ENCODE assay signal across 20 cellular contexts in the genomic region with DNA sequence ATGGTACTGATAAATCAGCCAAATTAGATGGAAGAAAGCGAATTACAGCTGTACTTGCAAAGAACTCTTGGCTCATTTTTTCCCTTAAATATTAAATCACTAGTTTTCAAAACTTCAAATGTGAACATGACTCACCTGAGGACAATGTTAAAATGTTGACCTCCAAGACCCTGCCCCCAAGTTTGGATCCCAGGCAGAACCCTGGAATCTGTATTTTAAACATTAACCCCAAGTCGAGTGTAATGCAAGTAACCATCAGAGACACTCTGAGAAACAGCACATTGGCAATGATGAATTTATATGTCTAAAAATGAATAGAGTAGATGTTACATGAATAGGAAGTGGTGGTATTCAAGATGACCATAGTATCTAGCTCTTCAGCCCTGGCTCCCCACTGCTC. TPM values are rescaled to one million over a fixed set of nuclear protein-coding genes. Genes with fewer than 3 reads are reported as not detected.
DNase-seq lines count a peak whose midpoint lies in the region; ATAC-seq and TF ChIP-seq lines count a peak whose summit lies in the region.
"Had no signal": no experiment of that assay in that cellular context is flagged by ENCODE, and none has a peak within 500 bp of the region (broad histone marks: within the 10 kb centered on the region; RNA-seq: fewer than 3 reads in every experiment).

No MANE protein-coding gene starts in this region.

- CTCF ChIA-PET in activated CD4-positive, alpha-beta T cell treated with anti-CD3 and anti-CD28 coated beads, Interleukin-2, amount 10 ng/mL, durations not matched to agents 7 days and 5 days (lab: Charles Lee), result interaction anchor here (0.7 to 1.6 kb wide), 2 partner anchors 350 to 501 kb away, joined by 3 to 4 read pairs; no protein-coding TSS in a partner anchor

- WGBS in GM23248 (ENCODE audit: low coverage in 1 of 2, low lambda C conversion rate in 2 of 2, missing lambda C conversion rate in 2 of 2), 2 experiments, result 69 to 75% methylated on average over 2 of the region's 2 CpGs

- H4K20me1 ChIP-seq in Loucy (ENCODE audit: insufficient read depth, low read length, poor library complexity, severe bottlenecking), result no peaks in the 10 kb centered on the region
- H4K20me1 ChIP-seq in GM23248 (ENCODE audit: insufficient read depth), result no peaks in the 10 kb centered on the region
- H4K20me1 ChIP-seq: BLaER1 treated with 17β-estradiol and CSF1 and Interleukin-3, amounts not matched to agents 10 nM and 100 nM had no signal

- H3K36me3 ChIP-seq in Loucy (ENCODE audit: insufficient read depth, low read length), result no peaks in the 10 kb centered on the region
- H3K36me3 ChIP-seq in GM23248 (ENCODE audit: low read depth), result no peaks in the 10 kb centered on the region
- H3K36me3 ChIP-seq: BLaER1 treated with 17β-estradiol and CSF1 and Interleukin-3, amounts not matched to agents 10 nM and 100 nM; pancreas; right lobe of liver had no signal

- no peaks in the 10 kb centered on the region for H3K27me3 Mint-ChIP-seq in activated CD4-positive, alpha-beta T cell treated with anti-CD3 and anti-CD28 coated beads, Interleukin-2, amount 10 ng/mL, durations not matched to agents 7 days and 5 days
- H3K27me3 Mint-ChIP-seq in activated naive CD8-positive, alpha-beta T cell, result no peaks in the 10 kb centered on the region
- no peaks in the 10 kb centered on the region for H3K27me3 Mint-ChIP-seq in natural killer cell treated with Interleukin-12 subunit alpha and Interleukin-12 subunit beta and Interleukin-15 and Interleukin-18, amount 100 ng/mL, for 72 hours
- H3K27me3 Mint-ChIP-seq: memory B cell, naive B cell had no signal

- no peak overlapping the region for H3K27ac ChIP-seq in GM23248
- H3K27ac ChIP-seq: BLaER1 treated with 17β-estradiol and CSF1 and Interleukin-3, amounts not matched to agents 10 nM and 100 nM; pancreas; right lobe of liver; VCaP had no signal

- H3K9me3 Mint-ChIP-seq in activated CD4-positive, alpha-beta T cell treated with anti-CD3 and anti-CD28 coated beads, Interleukin-2, amount 10 ng/mL, durations not matched to agents 7 days and 5 days, result no peaks in the 10 kb centered on the region
- H3K9me3 Mint-ChIP-seq in activated naive CD8-positive, alpha-beta T cell (ENCODE audit: low read depth), result no peaks in the 10 kb centered on the region
- H3K9me3 Mint-ChIP-seq in natural killer cell treated with Interleukin-12 subunit alpha and Interleukin-12 subunit beta and Interleukin-15 and Interleukin-18, amount 100 ng/mL, for 72 hours, result peaks cover 3% of the 10 kb centered on the region
- H3K9me3 Mint-ChIP-seq: memory B cell, naive B cell had no signal

- no peaks in the 10 kb centered on the region for H3K9me2 ChIP-seq in Loucy (replicated peaks; ENCODE audit: low read depth, low read length)
- no peaks in the 10 kb centered on the region for H3K9me2 ChIP-seq in GM23248 (ENCODE audit: insufficient read depth)

- H3K27me3 ChIP-seq in Loucy (ENCODE audit: insufficient read depth, low read length, poor library complexity, severe bottlenecking) (no peaks in the 10 kb centered on the region), GM23248 (replicated peaks; ENCODE audit: insufficient read depth) (no peaks in the 10 kb centered on the region)
- H3K27me3 ChIP-seq: BLaER1 treated with 17β-estradiol and CSF1 and Interleukin-3, amounts not matched to agents 10 nM and 100 nM; pancreas; right lobe of liver had no signal

- peaks cover 62% of the 10 kb centered on the region for H3K4me1 Mint-ChIP-seq in activated CD4-positive, alpha-beta T cell treated with anti-CD3 and anti-CD28 coated beads, Interleukin-2, amount 10 ng/mL, durations not matched to agents 7 days and 5 days
- H3K4me1 Mint-ChIP-seq in activated naive CD8-positive, alpha-beta T cell (ENCODE audit: low read depth), result peaks cover 57% of the 10 kb centered on the region
- H3K4me1 Mint-ChIP-seq in natural killer cell treated with Interleukin-12 subunit alpha and Interleukin-12 subunit beta and Interleukin-15 and Interleukin-18, amount 100 ng/mL, for 72 hours (ENCODE audit: low read depth in 2 of 2), result peaks cover 61 to 62% of the 10 kb centered on the region in 2 donors

- H2AFZ ChIP-seq in Loucy (ENCODE audit: low read length) (peak overlapping the region; percentile 14; the same call in 1 of the 2 replicates), GM23248 (no peak overlapping the region)

- POLR2A ChIA-PET in activated CD4-positive, alpha-beta T cell treated with anti-CD3 and anti-CD28 coated beads, Interleukin-2, amount 10 ng/mL, durations not matched to agents 7 days and 5 days (lab: Charles Lee), result no interaction called here

- TF ChIP-seq CTCF in Loucy (conservative IDR thresholded peaks at IDR 0.05; ENCODE audit: low read length), result no peak

- H3K4me1 ChIP-seq in Loucy (ENCODE audit: insufficient read depth, low read length, poor library complexity, severe bottlenecking) (peaks cover 29% of the 10 kb centered on the region), GM23248 (ENCODE audit: insufficient read depth) (peaks cover 29% of the 10 kb centered on the region)

- peaks cover 4% of the 10 kb centered on the region for H3K36me3 Mint-ChIP-seq in activated CD4-positive, alpha-beta T cell treated with anti-CD3 and anti-CD28 coated beads, Interleukin-2, amount 10 ng/mL, durations not matched to agents 7 days and 5 days (ENCODE audit: low read depth)
- H3K36me3 Mint-ChIP-seq in activated naive CD8-positive, alpha-beta T cell, result peaks cover 3% of the 10 kb centered on the region
- H3K36me3 Mint-ChIP-seq in natural killer cell treated with Interleukin-12 subunit alpha and Interleukin-12 subunit beta and Interleukin-15 and Interleukin-18, amount 100 ng/mL, for 72 hours, result peaks cover 18% of the 10 kb centered on the region
- H3K36me3 Mint-ChIP-seq: memory B cell, naive B cell had no signal

- DNase-seq in activated CD4-positive, alpha-beta T cell treated with anti-CD3 and anti-CD28 coated beads, Interleukin-2, amount 10 ng/mL, durations not matched to agents 7 days and 5 days, result no peak
- no peak for DNase-seq in activated CD4-positive, alpha-beta T cell treated with anti-CD3 and anti-CD28 coated beads, Interleukin-2, amount 50 U/mL, for 48 hours
- DNase-seq in natural killer cell treated with Interleukin-12 subunit alpha and Interleukin-12 subunit beta and Interleukin-15 and Interleukin-18, amount 100 ng/mL, for 72 hours (ENCODE audit: low spot score), result no peak
- no peak for DNase-seq in GM23248
- DNase-seq in NOMO-1 treated with dmso at 0.1 percent for 144 hours (lab: John Stamatoyannopoulos, UW; ENCODE audit: unreplicated experiment), result no peak
- DNase-seq: activated naive CD4-positive, alpha-beta T cell treated with anti-CD3 and anti-CD28 coated beads for 36 hours; DMS 273 treated with DMSO at 0.1 percent for 48 hours; GOT3; KBM-7; naive B cell; pancreas; right lobe of liver had no signal

- H3K9me3 ChIP-seq in Loucy (ENCODE audit: insufficient read depth, low read depth, low read length) (no peaks in the 10 kb centered on the region), GM23248 (ENCODE audit: low read depth) (no peaks in the 10 kb centered on the region)
- H3K9me3 ChIP-seq: BLaER1 treated with 17β-estradiol and CSF1 and Interleukin-3, amounts not matched to agents 10 nM and 100 nM; right lobe of liver had no signal

- H3K4me3 Mint-ChIP-seq in activated CD4-positive, alpha-beta T cell treated with anti-CD3 and anti-CD28 coated beads, Interleukin-2, amount 10 ng/mL, durations not matched to agents 7 days and 5 days, result no peak overlapping the region
- no peak overlapping the region for H3K4me3 Mint-ChIP-seq in activated naive CD8-positive, alpha-beta T cell
- peak overlapping the region; percentile 71 for H3K4me3 Mint-ChIP-seq in natural killer cell treated with Interleukin-12 subunit alpha and Interleukin-12 subunit beta and Interleukin-15 and Interleukin-18, amount 100 ng/mL, for 72 hours
- H3K4me3 Mint-ChIP-seq: activated naive CD4-positive, alpha-beta T cell treated with anti-CD3 and anti-CD28 coated beads for 36 hours; memory B cell had no signal

- H3K4me2 ChIP-seq in Loucy (ENCODE audit: low read depth, low read length, poor library complexity, severe bottlenecking), result no peak overlapping the region
- H3K4me2 ChIP-seq in GM23248 (ENCODE audit: unreplicated experiment), result no peak overlapping the region

- no peak overlapping the region for H3K4me3 ChIP-seq in Loucy (ENCODE audit: low read length, poor library complexity, severe bottlenecking)
- no peak overlapping the region for H3K4me3 ChIP-seq in GM23248
- H3K4me3 ChIP-seq: BLaER1 treated with 17β-estradiol and CSF1 and Interleukin-3, amounts not matched to agents 10 nM and 100 nM; pancreas; right lobe of liver had no signal

- H3K9ac ChIP-seq in Loucy (ENCODE audit: low read depth, low read length, poor library complexity, severe bottlenecking) (no peak overlapping the region), GM23248 (no peak overlapping the region)
- H3K9ac ChIP-seq: BLaER1 treated with 17β-estradiol and CSF1 and Interleukin-3, amounts not matched to agents 10 nM and 100 nM had no signal

- H3K27ac Mint-ChIP-seq in activated CD4-positive, alpha-beta T cell treated with anti-CD3 and anti-CD28 coated beads, Interleukin-2, amount 10 ng/mL, durations not matched to agents 7 days and 5 days, result peak overlapping the region; percentile 93
- H3K27ac Mint-ChIP-seq in activated naive CD8-positive, alpha-beta T cell, result peak overlapping the region; percentile 55
- H3K27ac Mint-ChIP-seq in natural killer cell treated with Interleukin-12 subunit alpha and Interleukin-12 subunit beta and Interleukin-15 and Interleukin-18, amount 100 ng/mL, for 72 hours, result peak overlapping the region; percentile 96 to 100

- H3F3A ChIP-seq in Loucy (ENCODE audit: low read depth) (no peaks in the 10 kb centered on the region), GM23248 (ENCODE audit: insufficient read depth) (peaks cover 9% of the 10 kb centered on the region; the same call in 1 of the 2 replicates)

- in situ Hi-C loops in GM23248 (cut with MboI), result loop anchor here (5.0 to 10.0 kb wide), 2 partner anchors 144 to 693 kb away; no protein-coding TSS in a partner anchor

- ATAC-seq in natural killer cell treated with Interleukin-12 subunit alpha and Interleukin-12 subunit beta and Interleukin-15 and Interleukin-18, amount 100 ng/mL, for 72 hours, result no peak
- no peak for ATAC-seq in GM19035 (IDR thresholded peaks at IDR 0.05; ENCODE audit: unreplicated experiment)
- ATAC-seq: esophagus mucosa, pancreas, right lobe of liver had no signal

- no peaks in the 10 kb centered on the region for H3K79me2 ChIP-seq in Loucy (ENCODE audit: insufficient read depth, low read length)
- peaks cover 24% of the 10 kb centered on the region for H3K79me2 ChIP-seq in GM23248 (ENCODE audit: insufficient read depth)

RNA-seq across cellular contexts. Expression of gene CD274, which starts 2.3 kb away (rescaled TPM):
- total RNA-seq in activated CD4-positive, alpha-beta T cell treated with anti-CD3 and anti-CD28 coated beads, Interleukin-2, amount 10 ng/mL, durations not matched to agents 7 days and 5 days, result 10 to 100 TPM; 10.5 to 10.7 TPM
- total RNA-seq in natural killer cell treated with Interleukin-12 subunit alpha and Interleukin-12 subunit beta and Interleukin-15 and Interleukin-18, amount 100 ng/mL, for 72 hours, result 100 to 1,000 TPM in 1 of 2 donors, 10 to 100 TPM in 1; 97.1 to 242 TPM
- 4.2 and 4.3 TPM in 2 replicates for total RNA-seq in GM23248 (2014; rRNA removed; shearing (Covaris generic))
- polyA plus RNA-seq in GM23248 (2016; fragmentation: Nextera tagmentation; extraction: Ambion mirVana), result 3.6 and 5.2 TPM in 2 replicates
- total RNA-seq: G401 had no signal

RNA-seq across cellular contexts. Expression of gene PLGRKT, which starts 10.3 kb away (rescaled TPM):
- 10 to 100 TPM; 35.0 to 35.7 TPM for total RNA-seq in activated CD4-positive, alpha-beta T cell treated with anti-CD3 and anti-CD28 coated beads, Interleukin-2, amount 10 ng/mL, durations not matched to agents 7 days and 5 days
- 10 to 100 TPM; 30.7 to 47.4 TPM for total RNA-seq in natural killer cell treated with Interleukin-12 subunit alpha and Interleukin-12 subunit beta and Interleukin-15 and Interleukin-18, amount 100 ng/mL, for 72 hours
- 12.9 and 28.3 TPM in 2 replicates for total RNA-seq in GM23248 (2014; rRNA removed; shearing (Covaris generic))
- 35.5 and 40.3 TPM in 2 replicates for polyA plus RNA-seq in GM23248 (2016; fragmentation: Nextera tagmentation; extraction: Ambion mirVana)

Comparison
In these comparisons a context has a peak if more than half of its experiments do, and no peak if none do; other contexts are left out.
1. RNA of gene CD274, which starts 2.3 kb away (total RNA-seq): 97.1 to 242 TPM in natural killer cell treated with Interleukin-12 subunit alpha and Interleukin-12 subunit beta and Interleukin-15 and Interleukin-18, amount 100 ng/mL, for 72 hours; 10.5 to 10.7 TPM in activated CD4-positive, alpha-beta T cell treated with anti-CD3 and anti-CD28 coated beads, Interleukin-2, amount 10 ng/mL, durations not matched to agents 7 days and 5 days and 4.2 to 4.3 TPM in GM23248; every median in the first group is over 4 times any median in the second.
2. Peak in every context shown above with its lines, with median percentiles within 50 percentile points of each other: H3K27ac Mint-ChIP-seq.